ENCODE assay signal across 18 cellular contexts in the genomic region with DNA sequence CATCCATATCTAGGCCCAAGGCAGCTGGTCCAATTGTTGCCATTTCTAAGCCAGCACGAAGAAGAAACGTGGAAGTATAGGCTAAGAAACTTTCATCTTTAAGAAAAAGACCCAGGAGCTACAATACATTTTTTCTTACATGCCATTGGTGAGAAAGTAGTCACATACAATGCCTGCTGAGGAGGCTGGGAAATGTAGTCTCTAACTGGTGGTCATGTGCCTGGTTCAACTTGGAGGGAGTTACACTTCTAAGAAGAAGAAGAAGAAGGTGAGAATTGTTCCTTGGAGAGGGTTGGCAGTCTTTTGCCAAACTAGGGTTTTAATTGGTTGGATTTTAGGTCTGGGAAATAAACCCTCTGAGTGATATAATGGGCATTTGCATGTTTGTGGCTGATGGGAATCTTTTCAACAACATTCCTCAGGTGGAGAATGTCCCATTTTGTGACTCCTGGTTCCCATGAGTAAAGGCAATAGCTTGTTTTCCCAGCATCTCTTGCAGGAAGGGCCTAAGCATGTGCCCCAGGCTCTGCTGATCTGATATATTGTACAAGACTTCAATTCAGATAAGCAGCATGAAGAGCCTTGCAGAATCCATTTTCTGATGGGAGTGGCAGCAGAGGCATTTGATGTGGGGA.
"Had no signal": no experiment of that assay in that cellular context is flagged by ENCODE, and none has a peak within 500 bp of the region (broad histone marks: within the 10 kb centered on the region; RNA-seq: fewer than 3 reads in every experiment).

No MANE protein-coding gene starts in this region.

- H3K4me3 Mint-ChIP-seq: activated naive CD4-positive, alpha-beta T cell treated with anti-CD3 and anti-CD28 coated beads, Interleukin-2, amount 10 ng/mL, durations not matched to agents 7 days and 5 days; central memory CD8-positive, alpha-beta T cell; nephron had no signal

- H3K36me3 Mint-ChIP-seq: activated naive CD4-positive, alpha-beta T cell treated with anti-CD3 and anti-CD28 coated beads, Interleukin-2, amount 10 ng/mL, durations not matched to agents 7 days and 5 days had no signal

- H3K4me1 ChIP-seq: esophagus squamous epithelium had no signal

- H3K27me3 ChIP-seq: esophagus squamous epithelium, tibial nerve had no signal

- H3K27ac Mint-ChIP-seq: activated naive CD4-positive, alpha-beta T cell treated with anti-CD3 and anti-CD28 coated beads, Interleukin-2, amount 10 ng/mL, durations not matched to agents 7 days and 5 days; nephron had no signal

- H3K4me3 ChIP-seq: coronary artery, esophagus squamous epithelium, skin epidermis, tibial nerve had no signal

- H3K9me3 ChIP-seq: esophagus squamous epithelium, tibial nerve had no signal

- H3K36me3 ChIP-seq: esophagus squamous epithelium, tibial nerve had no signal

- H3K27me3 Mint-ChIP-seq: central memory CD8-positive, alpha-beta T cell had no signal

- DNase-seq: activated CD4-positive, alpha-beta T cell treated with anti-CD3 and anti-CD28 coated beads, Interleukin-2, amount 50 U/mL, for 48 hours; activated naive CD4-positive, alpha-beta T cell treated with anti-CD3 and anti-CD28 coated beads, Interleukin-2, amount 10 ng/mL, durations not matched to agents 7 days and 5 days; activated T-cell treated with anti-CD3 and anti-CD28 coated beads, Interleukin-2, amount 50 U/mL, for 1 hour; esophagus squamous epithelium; glutamatergic neuron; nucleus accumbens; posterior cingulate gyrus; stimulated activated CD4-positive, alpha-beta T cell treated with anti-CD3 and anti-CD28 coated beads, Interleukin-15, amount 100 ng/mL, for 24 hours; stimulated activated CD4-positive, alpha-beta T cell treated with anti-CD3 and anti-CD28 coated beads, Interleukin-4, amount 100 ng/mL, for 1 hour; stimulated activated naive CD4-positive, alpha-beta T cell; substantia nigra; T1000 had no signal

- H3K4me1 Mint-ChIP-seq: nephron had no signal

- H3K9me3 Mint-ChIP-seq: activated naive CD4-positive, alpha-beta T cell treated with anti-CD3 and anti-CD28 coated beads, Interleukin-2, amount 10 ng/mL, durations not matched to agents 7 days and 5 days; central memory CD8-positive, alpha-beta T cell; nephron had no signal

- H3K27ac ChIP-seq: coronary artery, esophagus squamous epithelium, skin epidermis, tibial nerve, VCaP had no signal
